Comparison of ENCODE assay signal across 19 cellular contexts in genomic region chr14:44700184-44700583, GRCh38.
A peak's percentile ranks its signal among the peaks of the same experiment; 100 is the strongest.
DNase-seq lines count a peak whose midpoint lies in the region; ATAC-seq and TF ChIP-seq lines count a peak whose summit lies in the region.
"Had no signal": no experiment of that assay in that cellular context is flagged by ENCODE, and none has a peak within 500 bp of the region (broad histone marks: within the 10 kb centered on the region; RNA-seq: fewer than 3 reads in every experiment).

No MANE protein-coding gene starts in this region.

- TF ChIP-seq RAD21 in Ishikawa (IDR thresholded peaks at IDR 0.05; ENCODE audit: low read depth), result peak; percentile 13; the same call in 1 of the 2 replicates

- peaks cover 9% of the 10 kb centered on the region; the same call in 1 of the 2 replicates for H3K36me3 Mint-ChIP-seq in WTC11
- H3K36me3 Mint-ChIP-seq: activated naive CD8-positive, alpha-beta T cell treated with anti-CD3 and anti-CD28 coated beads, Interleukin-2, amount 10 ng/mL, durations not matched to agents 7 days and 5 days; CD14-positive monocyte had no signal

- peak; percentile 94 for ATAC-seq in left lung
- no peak for ATAC-seq in WTC11
- no peak for ATAC-seq in GM18502 (IDR thresholded peaks at IDR 0.05; ENCODE audit: poor library complexity, unreplicated experiment)
- ATAC-seq: gastroesophageal sphincter had no signal

- DNase-seq in AG04450 (ENCODE audit: low read depth, low spot score) (peak; percentile 26), astrocyte of the hippocampus (ENCODE audit: low read depth, low spot score) (peak; percentile 67), left lung (no peak), WTC11 (ENCODE audit: low spot score) (no peak), iPS-NIHi7 (ENCODE audit: extremely low spot score) (no peak), NCI-H510A treated with DMSO at 0.1 percent for 48 hours (lab: John Stamatoyannopoulos, UW) (no peak)
- DNase-seq: activated naive CD8-positive, alpha-beta T cell treated with anti-CD3 and anti-CD28 coated beads, Interleukin-2, amount 10 ng/mL, durations not matched to agents 7 days and 5 days; dorsolateral prefrontal cortex; HFFc6; left ventricle myocardium inferior; NCI-H2171 treated with DMSO at 0.1 percent for 48 hours; PC-9; substantia nigra had no signal

- H3K4me3 ChIP-seq in AG04450 (ENCODE audit: low read depth, low read length) (no peak overlapping the region), left lung (no peak overlapping the region)
- H3K4me3 ChIP-seq: dorsolateral prefrontal cortex, gastroesophageal sphincter, left ventricle myocardium inferior, PC-9, vagina had no signal

- H3K4me1 Mint-ChIP-seq in WTC11, result peaks cover 5% of the 10 kb centered on the region
- H3K4me1 Mint-ChIP-seq: activated naive CD8-positive, alpha-beta T cell treated with anti-CD3 and anti-CD28 coated beads, Interleukin-2, amount 10 ng/mL, durations not matched to agents 7 days and 5 days; CD14-positive monocyte had no signal

- no peaks in the 10 kb centered on the region; the same call in 1 of the 2 replicates for H3K27me3 Mint-ChIP-seq in WTC11 (ENCODE audit: low read depth)
- H3K27me3 Mint-ChIP-seq: activated naive CD8-positive, alpha-beta T cell treated with anti-CD3 and anti-CD28 coated beads, Interleukin-2, amount 10 ng/mL, durations not matched to agents 7 days and 5 days had no signal

- CTCF ChIA-PET in AG04450 (lab: Charles Lee) (no interaction called here), WTC11 (lab: Charles Lee) (interaction anchor here (0.7 kb wide), 1 partner anchor 146 kb away, joined by 3 read pairs; no protein-coding TSS in a partner anchor)

- no peaks in the 10 kb centered on the region for H3K27me3 ChIP-seq in AG04450 (ENCODE audit: control insufficient read depth, insufficient read depth, low read length)
- H3K27me3 ChIP-seq in left lung, result no peaks in the 10 kb centered on the region
- H3K27me3 ChIP-seq: dorsolateral prefrontal cortex, gastroesophageal sphincter, vagina had no signal

- H3K9me3 Mint-ChIP-seq in WTC11, result peaks cover 14% of the 10 kb centered on the region

- H3K27ac Mint-ChIP-seq in WTC11, result no peak overlapping the region
- H3K27ac Mint-ChIP-seq: activated naive CD8-positive, alpha-beta T cell treated with anti-CD3 and anti-CD28 coated beads, Interleukin-2, amount 10 ng/mL, durations not matched to agents 7 days and 5 days; CD14-positive monocyte; HFFc6 had no signal

- peak; percentile 58; the same call in 1 of the 2 replicates for TF ChIP-seq EP300 in Ishikawa (IDR thresholded peaks at IDR 0.05; ENCODE audit: borderline replicate concordance)

- no peak overlapping the region for H3K27ac ChIP-seq in AG04450 (ENCODE audit: low read depth, low read length)
- H3K27ac ChIP-seq in left lung, result peak overlapping the region in 1 of 2 donors; percentile 44
- H3K27ac ChIP-seq: dorsolateral prefrontal cortex, epithelial cell of prostate, gastroesophageal sphincter, left ventricle myocardium inferior, PC-9, vagina had no signal

- H3K4me1 ChIP-seq in left lung, result no peaks in the 10 kb centered on the region
- H3K4me1 ChIP-seq: gastroesophageal sphincter, left ventricle myocardium inferior, vagina had no signal

- H3K36me3 ChIP-seq in left lung, result no peaks in the 10 kb centered on the region
- H3K36me3 ChIP-seq: gastroesophageal sphincter, left ventricle myocardium inferior, vagina had no signal

- H3K9me3 ChIP-seq in AG04450 (ENCODE audit: control insufficient read depth, insufficient read depth, low read length) (peaks cover 6% of the 10 kb centered on the region; the same call in 1 of the 2 replicates), left lung (peaks cover 0 to 17% of the 10 kb centered on the region in 2 donors)
- H3K9me3 ChIP-seq: vagina had no signal

- TF ChIP-seq CTCF in AG04450 (IDR thresholded peaks at IDR 0.05; ENCODE audit: low read depth, low read length) (no peak), left lung (IDR thresholded peaks at IDR 0.05) (no peak), WTC11 (IDR thresholded peaks at IDR 0.05) (no peak)

- no peak overlapping the region for H3K4me3 Mint-ChIP-seq in WTC11
- H3K4me3 Mint-ChIP-seq: activated naive CD8-positive, alpha-beta T cell treated with anti-CD3 and anti-CD28 coated beads, Interleukin-2, amount 10 ng/mL, durations not matched to agents 7 days and 5 days; CD14-positive monocyte; HFFc6 had no signal

- POLR2A ChIA-PET in AG04450 (lab: Yijun Ruan, JAX), result no interaction called here
- POLR2A ChIA-PET in WTC11 (lab: Charles Lee), result no interaction called here

- intact Hi-C loops in left lung (cut with DNase I), result no loop called here

TF ChIP-seq in Ishikawa, 13 proteins besides CTCF, POLR2A, EP300 and RAD21:
- TF ChIP-seq CREB1 (IDR thresholded peaks at IDR 0.05; ENCODE audit: low read depth) (no peak), NFIC (IDR thresholded peaks at IDR 0.05) (peak; percentile 81), CEBPB (IDR thresholded peaks at IDR 0.05) (no peak), TEAD4 (IDR thresholded peaks at IDR 0.05) (peak; percentile 99)

TF ChIP-seq in WTC11, 78 proteins besides CTCF, POLR2A, EP300 and RAD21 (continues in another document):
- TF ChIP-seq FOXK1 (CRISPR knock-in tag; IDR thresholded peaks at IDR 0.05) (no peak), ZMAT4 (CRISPR knock-in tag; IDR thresholded peaks at IDR 0.05) (no peak), FOXP4 (CRISPR knock-in tag; IDR thresholded peaks at IDR 0.05) (no peak), FOXJ3 (CRISPR knock-in tag; IDR thresholded peaks at IDR 0.05; ENCODE audit: borderline replicate concordance) (no peak), JUN (CRISPR knock-in tag; IDR thresholded peaks at IDR 0.05) (no peak), ZNF138 (CRISPR knock-in tag; conservative IDR thresholded peaks at IDR 0.05) (no peak), KAT7 (CRISPR knock-in tag; IDR thresholded peaks at IDR 0.05; ENCODE audit: borderline replicate concordance) (no peak), HMGXB4 (CRISPR knock-in tag; IDR thresholded peaks at IDR 0.05) (no peak), ARID4B (CRISPR knock-in tag; IDR thresholded peaks at IDR 0.05; ENCODE audit: borderline replicate concordance) (no peak), ZBTB21 (CRISPR knock-in tag; IDR thresholded peaks at IDR 0.05; ENCODE audit: borderline replicate concordance) (no peak)

Comparison
In these comparisons a context has a peak if more than half of its experiments do, and no peak if none do; other contexts are left out.
1. DNase-seq: peak in AG04450 (single experiment) and astrocyte of the hippocampus (single experiment); none in left lung (0 of 2), WTC11 (single experiment), iPS-NIHi7 (single experiment) and NCI-H510A treated with DMSO at 0.1 percent for 48 hours (single experiment).